1 cellular context compared by ENCODE assay signal in genomic region chr16:11526921-11527320, GRCh38.
TF ChIP-seq lines count a peak whose summit lies in the region.

No MANE protein-coding gene starts in this region.

TF ChIP-seq in IMR-90, 13 proteins besides CTCF, POLR2A, EP300 and RAD21 (continued from another document):
- TF ChIP-seq, protein P1, sequence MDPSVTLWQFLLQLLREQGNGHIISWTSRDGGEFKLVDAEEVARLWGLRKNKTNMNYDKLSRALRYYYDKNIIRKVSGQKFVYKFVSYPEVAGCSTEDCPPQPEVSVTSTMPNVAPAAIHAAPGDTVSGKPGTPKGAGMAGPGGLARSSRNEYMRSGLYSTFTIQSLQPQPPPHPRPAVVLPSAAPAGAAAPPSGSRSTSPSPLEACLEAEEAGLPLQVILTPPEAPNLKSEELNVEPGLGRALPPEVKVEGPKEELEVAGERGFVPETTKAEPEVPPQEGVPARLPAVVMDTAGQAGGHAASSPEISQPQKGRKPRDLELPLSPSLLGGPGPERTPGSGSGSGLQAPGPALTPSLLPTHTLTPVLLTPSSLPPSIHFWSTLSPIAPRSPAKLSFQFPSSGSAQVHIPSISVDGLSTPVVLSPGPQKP (IDR thresholded peaks at IDR 0.05; ENCODE audit: borderline replicate concordance, low read depth, low read length), result no peak
- TF ChIP-seq MXI1 (IDR thresholded peaks at IDR 0.05; ENCODE audit: borderline replicate concordance, low read depth, low read length) (no peak), USF2 (IDR thresholded peaks at IDR 0.05; ENCODE audit: low read depth, low read length) (no peak), MAFK (IDR thresholded peaks at IDR 0.05; ENCODE audit: low read depth, low read length) (no peak), CEBPB (IDR thresholded peaks at IDR 0.05; ENCODE audit: low read depth, low read length) (no peak), CHD1 (IDR thresholded peaks at IDR 0.05; ENCODE audit: low read depth, low read length) (no peak), NFE2L2 (IDR thresholded peaks at IDR 0.05; ENCODE audit: low read depth, low read length) (no peak), SMC3 (IDR thresholded peaks at IDR 0.05; ENCODE audit: low read depth, low read length) (no peak), FOS (IDR thresholded peaks at IDR 0.05; ENCODE audit: low read depth, low read length) (no peak), RFX5 (IDR thresholded peaks at IDR 0.05; ENCODE audit: low read depth, low read length) (no peak), BHLHE40 (IDR thresholded peaks at IDR 0.05; ENCODE audit: low read depth, low read length) (no peak), MAZ (IDR thresholded peaks at IDR 0.05; ENCODE audit: borderline replicate concordance, low read depth, low read length) (no peak)
